8 cellular contexts compared by ENCODE assay signal in the genomic region with DNA sequence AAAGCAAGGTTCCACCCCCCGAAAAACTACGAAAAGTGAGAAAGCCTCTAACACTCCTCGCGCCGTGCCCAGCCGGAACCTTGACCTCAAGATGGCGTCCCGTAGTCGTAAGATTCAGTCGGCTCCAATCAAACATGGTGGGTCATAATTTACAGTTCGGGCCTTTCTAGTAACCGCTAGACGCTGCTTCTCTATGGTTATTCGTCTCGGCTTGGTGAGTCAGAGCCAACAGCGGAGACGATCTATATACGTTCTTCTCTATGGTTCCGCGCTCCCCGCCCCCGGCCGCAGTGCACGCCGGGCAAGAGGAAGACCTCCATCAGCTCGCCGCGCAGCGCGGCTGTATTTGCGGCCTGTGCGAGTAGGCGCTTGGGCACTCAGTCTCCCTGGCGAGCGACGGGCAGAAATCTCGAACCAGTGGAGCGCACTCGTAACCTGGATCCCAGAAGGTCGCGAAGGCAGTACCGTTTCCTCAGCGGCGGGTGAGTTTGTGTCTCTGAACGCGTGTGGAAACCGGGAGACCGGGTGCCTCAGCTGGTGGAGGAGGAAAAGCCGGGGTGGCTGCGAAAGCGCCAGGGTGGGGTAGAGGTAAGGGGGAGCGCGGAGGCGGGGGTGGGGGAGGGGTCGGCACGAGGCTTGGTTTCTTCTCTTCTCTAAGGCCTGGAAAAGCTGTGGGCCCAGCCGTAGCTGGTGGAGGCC. TPM values are rescaled to one million over a fixed set of nuclear protein-coding genes. Genes with fewer than 3 reads are reported as not detected.
DNase-seq lines count a peak whose midpoint lies in the region; ATAC-seq and TF ChIP-seq lines count a peak whose summit lies in the region.

A gene (plus strand): TSS at position 311 of the 699 bp plus-strand sequence. CDS start 13,108 bp downstream, outside the sequence.

- peak within 1 kb of the TSS; percentile 85 for H3K27ac ChIP-seq in KMS-11
- H3K27ac ChIP-seq in esophagus (ENCODE audit: low read depth in 2 of 2, low read length in 1 of 2), result peak within 1 kb of the TSS; percentile 94 to 97
- H3K27ac ChIP-seq in mucosa of rectum (ENCODE audit: low read depth in 2 of 2, low read length in 2 of 2), result peak within 1 kb of the TSS; percentile 90 to 95

- H3K79me2 ChIP-seq in KMS-11 (ENCODE audit: insufficient read depth, low read depth), result peaks cover 46% of the 10 kb centered on the region

- H3K4me3 Mint-ChIP-seq in activated T-cell treated with anti-CD3 and anti-CD28 coated beads, Interleukin-2, amount 50 U/mL, for 24 hours, result no peak within 1 kb of the TSS

- H3K27me3 Mint-ChIP-seq in activated T-cell treated with anti-CD3 and anti-CD28 coated beads, Interleukin-2, amount 50 U/mL, for 24 hours, result no peaks in the 10 kb centered on the region

- no peak within 1 kb of the TSS for H3K27ac Mint-ChIP-seq in activated T-cell treated with anti-CD3 and anti-CD28 coated beads, Interleukin-2, amount 50 U/mL, for 24 hours

- H3K36me3 ChIP-seq in KMS-11 (ENCODE audit: insufficient read depth), result no peaks in the 10 kb centered on the region
- H3K36me3 ChIP-seq in esophagus (ENCODE audit: control insufficient read depth in 2 of 2, insufficient read depth in 2 of 2, low read length in 1 of 2), result no peaks in the 10 kb centered on the region
- H3K36me3 ChIP-seq in mucosa of rectum (ENCODE audit: control insufficient read depth in 2 of 2, insufficient read depth in 2 of 2, low read length in 2 of 2), result no peaks in the 10 kb centered on the region

- H3K4me1 ChIP-seq in KMS-11 (ENCODE audit: low read depth, poor library complexity, severe bottlenecking) (peaks cover 23% of the 10 kb centered on the region), esophagus (ENCODE audit: control insufficient read depth in 2 of 2, insufficient read depth in 2 of 2, low read length in 1 of 2) (no peaks in the 10 kb centered on the region), mucosa of rectum (ENCODE audit: control insufficient read depth in 2 of 2, insufficient read depth in 2 of 2, low read length in 2 of 2) (peaks cover 4 to 9% of the 10 kb centered on the region in 2 donors)

- H3K36me3 Mint-ChIP-seq in activated T-cell treated with anti-CD3 and anti-CD28 coated beads, Interleukin-2, amount 50 U/mL, for 24 hours (ENCODE audit: low read depth), result no peaks in the 10 kb centered on the region

- H3K4me2 ChIP-seq in KMS-11, result peak within 1 kb of the TSS; percentile 84

- peak; percentile 89 for ATAC-seq in GM21786 (IDR thresholded peaks at IDR 0.05; ENCODE audit: unreplicated experiment)

- 0% methylated on average over 57 of the region's 57 CpGs for WGBS in esophagus, 2 donors

- peak; percentile 100 for DNase-seq in DMS79 treated with DMSO at 0.1 percent for 48 hours (lab: John Stamatoyannopoulos, UW)
- peak; percentile 95 for DNase-seq in activated T-cell treated with anti-CD3 and anti-CD28 coated beads, Interleukin-2, amount 50 U/mL, for 24 hours
- peak; percentile 95 for DNase-seq in stimulated activated CD8-positive, alpha-beta memory T cell treated with anti-CD3 and anti-CD28 coated beads, Interleukin-4, amount 100 ng/mL, for 48 hours

- H3K27me3 ChIP-seq in KMS-11 (ENCODE audit: insufficient read depth, low read depth), result no peaks in the 10 kb centered on the region
- H3K27me3 ChIP-seq in esophagus (ENCODE audit: control insufficient read depth in 1 of 2, insufficient read depth in 2 of 2, low read length in 2 of 2), result no peaks in the 10 kb centered on the region
- H3K27me3 ChIP-seq in mucosa of rectum (ENCODE audit: control insufficient read depth in 2 of 2, insufficient read depth in 2 of 2, low read length in 2 of 2), result no peaks in the 10 kb centered on the region

- 0 out of 2 replicates have a peak, but pooled peaks have one; percentile 15 for TF ChIP-seq CTCF in KMS-11 (conservative IDR thresholded peaks at IDR 0.05; ENCODE audit: low read depth, low read length)

- peaks cover 39% of the 10 kb centered on the region for H3K4me1 Mint-ChIP-seq in activated T-cell treated with anti-CD3 and anti-CD28 coated beads, Interleukin-2, amount 50 U/mL, for 24 hours (ENCODE audit: low read depth)

- H4K20me1 ChIP-seq in KMS-11 (ENCODE audit: insufficient read depth), result no peaks in the 10 kb centered on the region

- no peak within 1 kb of the TSS for H3K4me3 ChIP-seq in KMS-11 (IDR thresholded peaks at IDR 0.05; ENCODE audit: insufficient read depth, low read depth, low read length)
- H3K4me3 ChIP-seq in esophagus (ENCODE audit: low read depth in 1 of 2, low read length in 2 of 2), result peak within 1 kb of the TSS; percentile 95 to 96
- H3K4me3 ChIP-seq in mucosa of rectum (ENCODE audit: low read length in 2 of 2), result peak within 1 kb of the TSS; percentile 95 to 96

- H3K9me3 ChIP-seq in esophagus (ENCODE audit: control insufficient read depth in 2 of 2, insufficient read depth in 1 of 2, low read depth in 1 of 2, low read length in 1 of 2) (no peaks in the 10 kb centered on the region), mucosa of rectum (ENCODE audit: control insufficient read depth in 2 of 2, low read length in 2 of 2) (no peaks in the 10 kb centered on the region)

- peak within 1 kb of the TSS; percentile 57 for H2AFZ ChIP-seq in KMS-11 (ENCODE audit: low read depth)

- H3K9ac ChIP-seq in KMS-11, result peak within 1 kb of the TSS; percentile 84
- H3K9ac ChIP-seq in mucosa of rectum (ENCODE audit: low read depth in 1 of 2, low read length in 2 of 2), result peak within 1 kb of the TSS; percentile 83 to 97

- H3K9me3 Mint-ChIP-seq in activated T-cell treated with anti-CD3 and anti-CD28 coated beads, Interleukin-2, amount 50 U/mL, for 24 hours, result no peaks in the 10 kb centered on the region

TF ChIP-seq in PFSK-1, 5 proteins besides CTCF, POLR2A, EP300 and RAD21:
- TF ChIP-seq FOXP2 (optimal IDR thresholded peaks at IDR 0.05; ENCODE audit: borderline replicate concordance, extremely low read depth, extremely low read length, insufficient read depth) (peak; percentile 64), SIN3A (IDR thresholded peaks at IDR 0.05; ENCODE audit: borderline replicate concordance, insufficient read depth, low read length) (no peak), POLR2AphosphoS5 (IDR thresholded peaks at IDR 0.05; ENCODE audit: low read depth, low read length) (peak; percentile 90), TAF1 (IDR thresholded peaks at IDR 0.05; ENCODE audit: borderline replicate concordance, insufficient read depth, low read length) (peak; percentile 79; the same call in 1 of the 2 replicates)
- TF ChIP-seq, protein P1, sequence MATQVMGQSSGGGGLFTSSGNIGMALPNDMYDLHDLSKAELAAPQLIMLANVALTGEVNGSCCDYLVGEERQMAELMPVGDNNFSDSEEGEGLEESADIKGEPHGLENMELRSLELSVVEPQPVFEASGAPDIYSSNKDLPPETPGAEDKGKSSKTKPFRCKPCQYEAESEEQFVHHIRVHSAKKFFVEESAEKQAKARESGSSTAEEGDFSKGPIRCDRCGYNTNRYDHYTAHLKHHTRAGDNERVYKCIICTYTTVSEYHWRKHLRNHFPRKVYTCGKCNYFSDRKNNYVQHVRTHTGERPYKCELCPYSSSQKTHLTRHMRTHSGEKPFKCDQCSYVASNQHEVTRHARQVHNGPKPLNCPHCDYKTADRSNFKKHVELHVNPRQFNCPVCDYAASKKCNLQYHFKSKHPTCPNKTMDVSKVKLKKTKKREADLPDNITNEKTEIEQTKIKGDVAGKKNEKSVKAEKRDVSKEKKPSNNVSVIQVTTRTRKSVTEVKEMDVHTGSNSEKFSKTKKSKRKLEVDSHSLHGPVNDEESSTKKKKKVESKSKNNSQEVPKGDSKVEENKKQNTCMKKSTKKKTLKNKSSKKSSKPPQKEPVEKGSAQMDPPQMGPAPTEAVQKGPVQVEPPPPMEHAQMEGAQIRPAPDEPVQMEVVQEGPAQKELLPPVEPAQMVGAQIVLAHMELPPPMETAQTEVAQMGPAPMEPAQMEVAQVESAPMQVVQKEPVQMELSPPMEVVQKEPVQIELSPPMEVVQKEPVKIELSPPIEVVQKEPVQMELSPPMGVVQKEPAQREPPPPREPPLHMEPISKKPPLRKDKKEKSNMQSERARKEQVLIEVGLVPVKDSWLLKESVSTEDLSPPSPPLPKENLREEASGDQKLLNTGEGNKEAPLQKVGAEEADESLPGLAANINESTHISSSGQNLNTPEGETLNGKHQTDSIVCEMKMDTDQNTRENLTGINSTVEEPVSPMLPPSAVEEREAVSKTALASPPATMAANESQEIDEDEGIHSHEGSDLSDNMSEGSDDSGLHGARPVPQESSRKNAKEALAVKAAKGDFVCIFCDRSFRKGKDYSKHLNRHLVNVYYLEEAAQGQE (IDR thresholded peaks at IDR 0.05; ENCODE audit: insufficient read depth in 1 of 2, low read depth in 2 of 2, low read length in 2 of 2), result 0 out of 4 replicates have a peak, but pooled peaks have one; percentile 6 to 19
TF ChIP-seq in PFSK-1: peak in this region for 4.

RNA-seq across cellular contexts. Expression of the gene that starts here (rescaled TPM):
- polyA plus RNA-seq in PFSK-1 (2012; ENCODE audit: insufficient read length, low read depth), result 23.9 TPM
- 10 to 100 TPM; 23.3 to 38.5 TPM for polyA plus RNA-seq in esophagus
